22 cellular contexts compared by ENCODE assay signal in genomic region chr15:72827216-72827615, GRCh38. TPM values are rescaled to one million over a fixed set of nuclear protein-coding genes. Genes with fewer than 3 reads are reported as not detected.
DNase-seq lines count a peak whose midpoint lies in the region; ATAC-seq lines count a peak whose summit lies in the region.
"Had no signal": no experiment of that assay in that cellular context is flagged by ENCODE, and none has a peak within 500 bp of the region (broad histone marks: within the 10 kb centered on the region; RNA-seq: fewer than 3 reads in every experiment).

No MANE protein-coding gene starts in this region.

- no peak overlapping the region for H3K9ac ChIP-seq in adipocyte (ENCODE audit: low read length)

- H3K27me3 ChIP-seq in adipocyte (replicated peaks; ENCODE audit: control insufficient read depth, insufficient read depth, low read length) = peaks cover 42% of the 10 kb centered on the region
- H3K27me3 ChIP-seq: colonic mucosa, uterus had no signal

- peaks cover 4% of the 10 kb centered on the region for H3K9me3 ChIP-seq in adipocyte (ENCODE audit: control insufficient read depth, low read length)
- H3K9me3 ChIP-seq: adrenal gland, colonic mucosa, mucosa of descending colon, uterus had no signal

- ATAC-seq in esophagus mucosa = no peak
- ATAC-seq: HepG2, mucosa of descending colon, sciatic nerve had no signal

- no peaks in the 10 kb centered on the region for H3K36me3 ChIP-seq in adipocyte (ENCODE audit: control insufficient read depth, insufficient read depth, low read length, severe bottlenecking)
- H3K36me3 ChIP-seq: adrenal gland, colonic mucosa, uterus had no signal

- no peaks in the 10 kb centered on the region for H3K4me1 ChIP-seq in adipocyte (ENCODE audit: control insufficient read depth, insufficient read depth, low read length)
- H3K4me1 ChIP-seq: adrenal gland, colonic mucosa, uterus had no signal

- H3K4me3 ChIP-seq in adipocyte (ENCODE audit: low read length) = no peak overlapping the region
- H3K4me3 ChIP-seq: adrenal gland, colonic mucosa, mucosa of descending colon, uterus had no signal

- DNase-seq in Ammon's horn (ENCODE audit: low spot score) (peak; percentile 61), HCEC 1CT (peak; percentile 15), adipocyte (ENCODE audit: low read depth) (peak; percentile 4), middle frontal gyrus (ENCODE audit: extremely low spot score, low spot score) (peak; percentile 68), OCI-M1 (lab: John Stamatoyannopoulos, UW) (no peak), medulla oblongata (ENCODE audit: extremely low spot score) (no peak)
- DNase-seq in stimulated activated CD8-positive, alpha-beta memory T cell treated with anti-CD3 and anti-CD28 coated beads, Interleukin-4, amount 100 ng/mL, for 48 hours = no peak
- DNase-seq: activated CD4-positive, alpha-beta memory T cell treated with anti-CD3 and anti-CD28 coated beads for 36 hours; activated gamma-delta T cell treated with Interleukin-2 at 50 U/mL for 16 hours; activated T-cell treated with anti-CD3 and anti-CD28 coated beads for 4 hours; colonic mucosa; endodermal cell; mucosa of descending colon; NCI-H1417; NCI-H69; SHP77; substantia nigra; uterus had no signal

RNA-seq across cellular contexts. Expression of gene ADPGK, which starts 43.7 kb away (rescaled TPM):
- 23.4 TPM for total RNA-seq in esophagus mucosa

Comparison
In these comparisons a context has a peak if more than half of its experiments do, and no peak if none do; other contexts are left out.
1. DNase-seq: peak in Ammon's horn (single experiment), HCEC 1CT (single experiment), adipocyte (single experiment) and middle frontal gyrus (single experiment); none in OCI-M1 (single experiment), medulla oblongata (single experiment) and stimulated activated CD8-positive, alpha-beta memory T cell treated with anti-CD3 and anti-CD28 coated beads, Interleukin-4, amount 100 ng/mL, for 48 hours (single experiment).